In the genomic region with DNA sequence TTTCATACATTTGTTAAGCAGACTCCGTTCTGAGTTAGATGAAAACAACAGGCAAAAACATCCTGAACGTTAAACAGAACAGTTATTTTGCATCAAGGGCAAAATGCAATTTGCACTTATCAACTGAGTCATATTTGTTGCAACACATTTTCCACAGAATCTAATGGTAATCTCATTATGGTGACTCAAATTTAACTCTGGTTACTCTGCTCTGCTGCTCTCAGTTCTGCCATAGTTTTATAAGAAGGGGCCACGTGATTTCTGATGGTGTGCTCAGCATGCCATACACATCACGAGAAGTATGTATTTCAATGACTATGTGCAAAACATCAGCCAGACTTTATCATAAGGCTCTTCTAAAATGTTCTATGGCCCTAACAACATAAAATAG, we compare ENCODE assay signal across 14 cellular contexts.
DNase-seq lines count a peak whose midpoint lies in the region; ATAC-seq and TF ChIP-seq lines count a peak whose summit lies in the region.
"Had no signal": no experiment of that assay in that cellular context is flagged by ENCODE, and none has a peak within 500 bp of the region (broad histone marks: within the 10 kb centered on the region; RNA-seq: fewer than 3 reads in every experiment).

No MANE protein-coding gene starts in this region.

- TF ChIP-seq CTCF in astrocyte of the spinal cord (IDR thresholded peaks at IDR 0.05; ENCODE audit: low read depth, low read length) (no peak), retinal pigment epithelial cell (conservative IDR thresholded peaks at IDR 0.05; ENCODE audit: low read depth, low read length) (no peak)

- peaks cover 11% of the 10 kb centered on the region for H3K36me3 Mint-ChIP-seq in activated CD8-positive, alpha-beta memory T cell treated with anti-CD3 and anti-CD28 coated beads, Interleukin-2, amount 10 ng/mL, durations not matched to agents 7 days and 5 days

- in situ Hi-C loops in astrocyte of the spinal cord (cut with HindIII; ENCODE audit: low sequenced_read_pairs) = no loop called here

- no peak for DNase-seq in activated CD8-positive, alpha-beta memory T cell treated with anti-CD3 and anti-CD28 coated beads, Interleukin-2, amount 10 ng/mL, durations not matched to agents 7 days and 5 days
- DNase-seq in activated CD8-positive, alpha-beta memory T cell treated with anti-CD3 and anti-CD28 coated beads for 24 hours = no peak
- DNase-seq in astrocyte of the spinal cord (ENCODE audit: low read depth, low spot score) (peak; percentile 37), retinal pigment epithelial cell (ENCODE audit: low read depth) (peak; percentile 96), RPMI8226 (no peak), AML-193 (lab: John Stamatoyannopoulos, UW) (no peak)
- no peak for DNase-seq in NK-92 treated with Interleukin-12 subunit alpha and Interleukin-12 subunit beta, amount 100 ng/mL, for 24 hours (lab: John Stamatoyannopoulos, UW)
- DNase-seq: immature natural killer cell, NCI-H2029, nucleus accumbens, SHP77 had no signal

- peak; percentile 49 for ATAC-seq in activated CD8-positive, alpha-beta memory T cell treated with anti-CD3 and anti-CD28 coated beads, Interleukin-2, amount 10 ng/mL, durations not matched to agents 7 days and 5 days
- ATAC-seq in HG03520 (IDR thresholded peaks at IDR 0.05; ENCODE audit: unreplicated experiment) = peak; percentile 56

- peaks cover 9% of the 10 kb centered on the region for H3K4me1 Mint-ChIP-seq in activated CD8-positive, alpha-beta memory T cell treated with anti-CD3 and anti-CD28 coated beads, Interleukin-2, amount 10 ng/mL, durations not matched to agents 7 days and 5 days

- no peaks in the 10 kb centered on the region for H3K27me3 Mint-ChIP-seq in activated CD8-positive, alpha-beta memory T cell treated with anti-CD3 and anti-CD28 coated beads, Interleukin-2, amount 10 ng/mL, durations not matched to agents 7 days and 5 days
- H3K27me3 Mint-ChIP-seq: B cell had no signal

- H3K4me3 ChIP-seq in astrocyte of the spinal cord (ENCODE audit: low read depth, low read length) (no peak overlapping the region), retinal pigment epithelial cell (ENCODE audit: low read length) (no peak overlapping the region)

- H3K9me3 Mint-ChIP-seq in activated CD8-positive, alpha-beta memory T cell treated with anti-CD3 and anti-CD28 coated beads, Interleukin-2, amount 10 ng/mL, durations not matched to agents 7 days and 5 days (ENCODE audit: low read depth) = peaks cover 2% of the 10 kb centered on the region
- H3K9me3 Mint-ChIP-seq: H9 had no signal

- H3K27ac Mint-ChIP-seq in activated CD8-positive, alpha-beta memory T cell treated with anti-CD3 and anti-CD28 coated beads, Interleukin-2, amount 10 ng/mL, durations not matched to agents 7 days and 5 days = no peak overlapping the region
- H3K27ac Mint-ChIP-seq: B cell, immature natural killer cell had no signal

- no peak overlapping the region for H3K4me3 Mint-ChIP-seq in activated CD8-positive, alpha-beta memory T cell treated with anti-CD3 and anti-CD28 coated beads, Interleukin-2, amount 10 ng/mL, durations not matched to agents 7 days and 5 days
- H3K4me3 Mint-ChIP-seq: B cell, H9, immature natural killer cell had no signal

- CTCF ChIA-PET in activated CD8-positive, alpha-beta memory T cell treated with anti-CD3 and anti-CD28 coated beads, Interleukin-2, amount 10 ng/mL, durations not matched to agents 7 days and 5 days (lab: Charles Lee) = no interaction called here

Comparison
In these comparisons a context has a peak if more than half of its experiments do, and no peak if none do; other contexts are left out.
1. DNase-seq: peak in astrocyte of the spinal cord (single experiment) and retinal pigment epithelial cell (single experiment); none in activated CD8-positive, alpha-beta memory T cell treated with anti-CD3 and anti-CD28 coated beads, Interleukin-2, amount 10 ng/mL, durations not matched to agents 7 days and 5 days (single experiment), activated CD8-positive, alpha-beta memory T cell treated with anti-CD3 and anti-CD28 coated beads for 24 hours (single experiment), RPMI8226 (single experiment), NK-92 treated with Interleukin-12 subunit alpha and Interleukin-12 subunit beta, amount 100 ng/mL, for 24 hours (single experiment) and AML-193 (0 of 2).